ENCODE assay signal across 8 cellular contexts in the genomic region with DNA sequence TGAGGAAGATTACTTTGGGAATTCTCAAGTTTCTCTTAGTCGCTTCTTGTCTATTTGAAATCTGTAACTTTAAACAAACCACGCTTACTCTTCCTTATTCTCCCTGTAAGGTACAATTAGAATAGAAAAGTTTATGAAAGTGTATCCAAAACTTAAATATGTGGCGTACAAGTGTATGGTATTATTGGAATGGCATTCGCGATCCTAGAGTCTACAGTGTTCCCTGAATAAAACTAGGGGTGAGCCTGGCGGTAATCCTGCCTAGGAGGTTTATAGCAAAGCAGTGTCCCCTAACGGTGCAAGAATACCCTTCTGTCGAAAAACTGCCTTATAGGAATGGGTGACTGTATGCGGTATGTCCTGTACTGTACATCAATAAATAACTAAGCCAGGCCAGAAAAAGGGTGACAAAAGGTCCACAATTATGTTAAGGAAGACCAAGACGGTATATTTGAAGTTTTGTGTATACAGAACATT. TPM values are rescaled to one million over a fixed set of nuclear protein-coding genes. Genes with fewer than 3 reads are reported as not detected.
DNase-seq lines count a peak whose midpoint lies in the region; ATAC-seq and TF ChIP-seq lines count a peak whose summit lies in the region.

No MANE protein-coding gene starts in this region.

- no peaks in the 10 kb centered on the region for H3K27me3 Mint-ChIP-seq in activated T-cell treated with anti-CD3 and anti-CD28 coated beads, Interleukin-2, amount 50 U/mL, for 4 hours (ENCODE audit: low read depth)
- H3K27me3 Mint-ChIP-seq in activated B cell treated with CpG ODN at 0.5 μM for 24 hours: no peaks in the 10 kb centered on the region

- peaks cover 6% of the 10 kb centered on the region for H3K36me3 Mint-ChIP-seq in activated T-cell treated with anti-CD3 and anti-CD28 coated beads, Interleukin-2, amount 50 U/mL, for 4 hours (ENCODE audit: insufficient read depth)
- H3K36me3 Mint-ChIP-seq in activated B cell treated with CpG ODN at 0.5 μM for 24 hours (ENCODE audit: low read depth): peaks cover 20% of the 10 kb centered on the region

- TF ChIP-seq POLR2A in suprapubic skin (IDR thresholded peaks at IDR 0.05): no peak

- H3K9me3 ChIP-seq in iPS-18a (ENCODE audit: control insufficient read depth, low read depth, low read length) (no peaks in the 10 kb centered on the region), suprapubic skin (no peaks in the 10 kb centered on the region)

- H3K4me1 ChIP-seq in iPS-18a (ENCODE audit: control insufficient read depth, low read depth, low read length) (peaks cover 9% of the 10 kb centered on the region), suprapubic skin (peaks cover 22% of the 10 kb centered on the region)

- H3K4me3 ChIP-seq in iPS-18a (ENCODE audit: low read length): peak overlapping the region; percentile 83
- H3K4me3 ChIP-seq in suprapubic skin: peak overlapping the region; percentile 83

- H3K27me3 ChIP-seq in iPS-18a (ENCODE audit: control insufficient read depth, insufficient read depth, low read length) (peaks cover 28% of the 10 kb centered on the region), suprapubic skin (no peaks in the 10 kb centered on the region)

- peak overlapping the region; percentile 98 for H3K4me3 Mint-ChIP-seq in activated T-cell treated with anti-CD3 and anti-CD28 coated beads, Interleukin-2, amount 50 U/mL, for 4 hours
- H3K4me3 Mint-ChIP-seq in activated B cell treated with CpG ODN at 0.5 μM for 24 hours: peak overlapping the region; percentile 99

- H3K36me3 ChIP-seq in iPS-18a (ENCODE audit: control insufficient read depth, low read depth, low read length): no peaks in the 10 kb centered on the region
- no peaks in the 10 kb centered on the region for H3K36me3 ChIP-seq in suprapubic skin

- POLR2A ChIA-PET in activated B cell treated with CpG ODN at 0.5 μM for 24 hours (lab: Charles Lee): interaction anchor here (1.4 kb wide), 1 partner anchor 290 kb away, joined by 4 read pairs; no protein-coding TSS in a partner anchor

- no peak overlapping the region for H3K27ac ChIP-seq in iPS-18a (ENCODE audit: low read length)
- peak overlapping the region; percentile 93 for H3K27ac ChIP-seq in suprapubic skin

- CTCF ChIA-PET in activated B cell treated with CpG ODN at 0.5 μM for 24 hours (lab: Charles Lee): no interaction called here

- WGBS in suprapubic skin: 8% methylated on average over 10 of the region's 10 CpGs

- peak overlapping the region; percentile 69 for H3K9ac ChIP-seq in iPS-18a (ENCODE audit: low read length)

- no peak for ATAC-seq in activated T-cell treated with anti-CD3 and anti-CD28 coated beads, Interleukin-2, amount 50 U/mL, for 4 hours
- ATAC-seq in activated B cell treated with CpG ODN at 0.5 μM for 24 hours (ENCODE audit: low read depth) (no peak), HG03520 (IDR thresholded peaks at IDR 0.05; ENCODE audit: unreplicated experiment) (no peak), GM18861 (IDR thresholded peaks at IDR 0.05; ENCODE audit: unreplicated experiment) (no peak)

- H3K4me1 Mint-ChIP-seq in activated T-cell treated with anti-CD3 and anti-CD28 coated beads, Interleukin-2, amount 50 U/mL, for 4 hours (ENCODE audit: low read depth): peaks cover 57% of the 10 kb centered on the region
- H3K4me1 Mint-ChIP-seq in activated B cell treated with CpG ODN at 0.5 μM for 24 hours: peaks cover 52% of the 10 kb centered on the region

- H3K27ac Mint-ChIP-seq in activated B cell treated with CpG ODN at 0.5 μM for 24 hours: peak overlapping the region; percentile 94

- intact Hi-C loops in activated B cell treated with CpG ODN at 0.5 μM for 24 hours (cut with micrococcal nuclease): loop anchor here (1.0 to 5.0 kb wide), 10 partner anchors 7 to 461 kb away; a partner anchor contains a TSS

- no peak for DNase-seq in activated T-cell treated with anti-CD3 and anti-CD28 coated beads, Interleukin-2, amount 50 U/mL, for 4 hours
- DNase-seq in activated T-cell treated with anti-CD3 and anti-CD28 coated beads, Interleukin-2, amount 50 U/mL, for 1 hour: no peak
- no peak for DNase-seq in activated B cell treated with CpG ODN at 0.5 μM for 24 hours
- no peak for DNase-seq in suprapubic skin (ENCODE audit: low spot score in 2 of 2)
- no peak for DNase-seq in NCI-H2171 (lab: John Stamatoyannopoulos, UW)

- TF ChIP-seq EP300 in suprapubic skin (IDR thresholded peaks at IDR 0.05): no peak

- no peak for TF ChIP-seq CTCF in activated B cell treated with CpG ODN at 0.5 μM for 24 hours (IDR thresholded peaks at IDR 0.05)
- TF ChIP-seq CTCF in suprapubic skin (IDR thresholded peaks at IDR 0.05): no peak

- H3K9me3 Mint-ChIP-seq in activated T-cell treated with anti-CD3 and anti-CD28 coated beads, Interleukin-2, amount 50 U/mL, for 4 hours: no peaks in the 10 kb centered on the region
- H3K9me3 Mint-ChIP-seq in activated B cell treated with CpG ODN at 0.5 μM for 24 hours: no peaks in the 10 kb centered on the region

RNA-seq across cellular contexts. Expression of a gene that starts 1.2 kb away (rescaled TPM):
- 100 to 1,000 TPM in 2 of 3 donors, 10 to 100 TPM in 1; 93.4 to 115 (median 109) TPM for total RNA-seq in activated T-cell treated with anti-CD3 and anti-CD28 coated beads, Interleukin-2, amount 50 U/mL, for 4 hours
- total RNA-seq in activated B cell treated with CpG ODN at 0.5 μM for 24 hours (69.8 and 81.4 TPM in 2 replicates), suprapubic skin (10 to 100 TPM; 49.8 to 78.3 (median 59.9) TPM)

RNA-seq across cellular contexts. Expression of a gene that starts 19.4 kb away (rescaled TPM):
- total RNA-seq in activated T-cell treated with anti-CD3 and anti-CD28 coated beads, Interleukin-2, amount 50 U/mL, for 4 hours: 10 to 100 TPM in 1 of 3 donors, 1 to 10 TPM in 2; 7.4 to 15.3 (median 8.0) TPM
- total RNA-seq in activated B cell treated with CpG ODN at 0.5 μM for 24 hours (3.3 and 3.5 TPM in 2 replicates), suprapubic skin (10 to 100 TPM; 11.6 to 18.6 (median 16.5) TPM)
